Comparison of ENCODE assay signal across 8 cellular contexts in genomic region chr1:200409203-200409760, GRCh38. TPM values are rescaled to one million over a fixed set of nuclear protein-coding genes. Genes with fewer than 3 reads are reported as not detected.
DNase-seq lines count a peak whose midpoint lies in the region; ATAC-seq, FAIRE-seq and TF ChIP-seq lines count a peak whose summit lies in the region.

No MANE protein-coding gene starts in this region.

- SMC1A ChIA-PET in GM12878 (lab: Charles Lee; ENCODE audit: uncharacterized antibody, unreplicated experiment), result interaction anchor here (0.5 to 1.4 kb wide), 3 partner anchors 32 to 133 kb away, joined by 3 to 4 read pairs (median 3); no protein-coding TSS in a partner anchor

- no peak for TF ChIP-seq EP300 in GM12878 (IDR thresholded peaks at IDR 0.05; ENCODE audit: borderline replicate concordance in 1 of 2, control insufficient read depth in 1 of 2, low read depth in 2 of 2, low read length in 2 of 2)

- H3K36me3 ChIP-seq in RWPE2 (ENCODE audit: low read depth) (peaks cover 49% of the 10 kb centered on the region), GM12878 (ENCODE audit: control insufficient read depth in 2 of 2, insufficient read depth in 2 of 2, low read length in 1 of 2) (peaks cover 0 to 12% of the 10 kb centered on the region in 2 experiments; a peak in 2 of 4 replicates)

- H3K9ac ChIP-seq in GM12878 (ENCODE audit: control insufficient read depth, insufficient read depth, low read length), result peak overlapping the region; percentile 94

- H3K27me3 ChIP-seq in RWPE2 (ENCODE audit: insufficient read depth, poor library complexity, severe bottlenecking) (no peaks in the 10 kb centered on the region), GM12878 (replicated peaks in 1 of 2; ENCODE audit: control insufficient read depth in 2 of 2, insufficient read depth in 2 of 2, low read length in 1 of 2) (no peaks in the 10 kb centered on the region)

- intact Hi-C loops in GM12878 (cut with micrococcal nuclease; ENCODE audit: unreplicated experiment), result loop anchor here (5.0 kb wide), 1 partner anchor 78 kb away; no protein-coding TSS in a partner anchor

- in situ Hi-C loops in GM13976 (cut with MboI; ENCODE audit: low sequenced_read_pairs, unreplicated experiment), result loop anchor here (10.0 kb wide), 1 partner anchor 76 kb away; no protein-coding TSS in a partner anchor
- in situ Hi-C loops in GM12878 (cut with MboI), result no loop called here

- TF ChIP-seq CTCF in GM13976 (IDR thresholded peaks at IDR 0.05; ENCODE audit: borderline replicate concordance, control extremely low read depth, extremely low read depth, insufficient read depth, missing control alignments) (no peak), RWPE2 (IDR thresholded peaks at IDR 0.05; ENCODE audit: poor library complexity, severe bottlenecking) (no peak), GM12878 (IDR thresholded peaks at IDR 0.05 in 2 of 3, conservative IDR thresholded peaks at IDR 0.05 in 1 of 3; ENCODE audit: control insufficient read depth in 2 of 3, extremely low read depth in 1 of 3, insufficient read depth in 1 of 3, low read depth in 3 of 3, low read length in 3 of 3) (no peak; a peak in 1 of 6 replicates)

- RAD21 ChIA-PET in GM12878 (lab: Charles Lee; ENCODE audit: unreplicated experiment), result interaction anchor here (1.5 kb wide), 1 partner anchor 65 kb away, joined by 3 read pairs; no protein-coding TSS in a partner anchor

- no peaks in the 10 kb centered on the region for H4K20me1 ChIP-seq in GM12878 (ENCODE audit: control insufficient read depth, insufficient read depth)

- peak; percentile 32; the same call in 1 of the 2 replicates for TF ChIP-seq RAD21 in GM12878 (IDR thresholded peaks at IDR 0.05; ENCODE audit: insufficient read depth, low read depth, low read length)

- H3K4me3 ChIP-seq in RWPE2 (ENCODE audit: severe bottlenecking) (peak overlapping the region; percentile 88), GM12878 (peak overlapping the region; percentile 82)

- H3K27ac ChIP-seq in RWPE2 (ENCODE audit: poor library complexity, severe bottlenecking) (peak overlapping the region; percentile 76), GM12878 (ENCODE audit: control insufficient read depth, insufficient read depth) (peak overlapping the region; percentile 91)

- ATAC-seq in HG02588 (IDR thresholded peaks at IDR 0.05; ENCODE audit: unreplicated experiment) (peak; percentile 25), RWPE2 (ENCODE audit: low read depth) (peak; percentile 20; the same call in 2 of the 3 replicates), GM12878 (peak; percentile 55)

- POLR2A ChIA-PET in GM12878 (lab: Charles Lee), result interaction anchor here (0.5 to 1.0 kb wide), 3 partner anchors 65 to 178 kb away, joined by 3 to 6 read pairs (median 4); no protein-coding TSS in a partner anchor

- no peak for TF ChIP-seq POLR2A in GM12878 (IDR thresholded peaks at IDR 0.05; ENCODE audit: low read depth, low read length)

- H3K9me3 ChIP-seq in RWPE2 (ENCODE audit: severe bottlenecking) (no peaks in the 10 kb centered on the region), GM12878 (replicated peaks; ENCODE audit: control insufficient read depth, insufficient read depth, low read length) (no peaks in the 10 kb centered on the region; the same call in 2 of the 3 replicates)

- peak overlapping the region; percentile 97 for H3K4me2 ChIP-seq in GM12878 (ENCODE audit: control insufficient read depth, insufficient read depth)

- H3K4me1 ChIP-seq in RWPE2 (ENCODE audit: insufficient read depth, poor library complexity, severe bottlenecking) (peaks cover 71% of the 10 kb centered on the region), GM12878 (ENCODE audit: control insufficient read depth, insufficient read depth, low read length) (peaks cover 14% of the 10 kb centered on the region)

- under 1% methylated on average over 37 of the region's 41 CpGs for WGBS in GM12878 (ENCODE audit: insufficient coverage, insufficient replicate concordance, low lambda C conversion rate, missing lambda C conversion rate)

- DNase-seq in GM13976 (ENCODE audit: low spot score), result peak; percentile 52
- DNase-seq in RWPE2 (ENCODE audit: low spot score), result peak; percentile 55
- DNase-seq in GM12878 (ENCODE audit: low read depth, low spot score), result no peak
- DNase-seq in islet precursor cell, result peak; percentile 64
- peak; percentile 49 to 55 for DNase-seq in stimulated activated CD4-positive, alpha-beta T cell treated with anti-CD3 and anti-CD28 coated beads, Interleukin-2, amount 100 ng/mL, for 24 hours
- DNase-seq in NCI-H526 treated with DMSO at 0.1 percent for 48 hours (lab: John Stamatoyannopoulos, UW), result no peak
- no peak for DNase-seq in NCI-H1092 (lab: John Stamatoyannopoulos, UW)

- FAIRE-seq in GM12878 (lab: Jason Lieb, UNC), result no peak

- CTCF ChIA-PET in GM12878 (lab: Yijun Ruan, JAX), result no interaction called here

- no TSS peak for BruUV-seq in GM12878 (replicated peaks; lab: Mats Ljungman, UMichigan)

- H2AFZ ChIP-seq in GM12878 (ENCODE audit: control insufficient read depth, low read depth, low read length), result peak overlapping the region; percentile 92

- peaks cover 44% of the 10 kb centered on the region for H3K79me2 ChIP-seq in GM12878 (ENCODE audit: control insufficient read depth, insufficient read depth, low read length)

TF ChIP-seq in GM12878, 131 proteins besides CTCF, POLR2A, EP300 and RAD21:
- TF ChIP-seq SIN3A (IDR thresholded peaks at IDR 0.05; ENCODE audit: low read depth, low read length) (0 out of 2 replicates have a peak, but pooled peaks have one; percentile 3), IRF5 (IDR thresholded peaks at IDR 0.05; ENCODE audit: borderline replicate concordance) (no peak), ZNF24 (IDR thresholded peaks at IDR 0.05) (0 out of 2 replicates have a peak, but pooled peaks have one; percentile 15), CBFB (IDR thresholded peaks at IDR 0.05; ENCODE audit: low read depth) (peak; percentile 17; the same call in 1 of the 2 replicates)

RNA-seq across cellular contexts. Expression of gene ZNF281, which starts 0.6 kb away (rescaled TPM):
- total RNA-seq in GM12878 (2013; cell fraction: nucleolus; rRNA removed), result 34.6 and 35.2 TPM in 2 replicates
- total RNA-seq in GM12878 (2014; rRNA removed) (16.0 and 16.1 TPM in 2 replicates), GM12878 (2014; rRNA removed; fragmentation: Illumina TruSeq; extraction: Trizol) (15.2 and 15.9 TPM in 2 replicates), GM12878 (2021) (14.9 and 16.0 TPM in 2 replicates)
- polyA plus RNA-seq in GM12878 (2011; ENCODE audit: low read depth), result 5.9 TPM
- polyA plus RNA-seq in GM12878 (2011; rRNA removed) (10.0 and 11.6 TPM in 2 replicates), GM12878 (2014; fragmentation: Illumina TruSeq; extraction: Trizol) (14.9 and 17.7 TPM in 2 replicates), GM12878 (2014; fragmentation: Nextera tagmentation; extraction: Ambion mirVana) (1 to 10 TPM; 8.3 to 9.4 TPM), GM12878 (2014; rRNA removed) (8.2 and 9.7 TPM in 2 replicates), GM12878 (2016; fragmentation: Nextera tagmentation; extraction: Ambion mirVana) (10 to 100 TPM; 21.4 to 21.8 TPM)
- polyA plus RNA-seq in GM12878 (2011; cell fraction: cytosol; rRNA removed), result 3.5 and 4.6 TPM in 2 replicates
- polyA plus RNA-seq in GM12878 (2011; cell fraction: nucleus; rRNA removed), result 7.7 and 8.7 TPM in 2 replicates
- polyA plus RNA-seq in GM12878 (2012), result 9.2 and 10.9 TPM in 2 replicates
- polyA minus RNA-seq in GM12878 (2011; rRNA and poly(A)+ RNA removed), result 12.0 and 16.1 TPM in 2 replicates
- 5.3 and 6.3 TPM in 2 replicates for polyA minus RNA-seq in GM12878 (2011; cell fraction: cytosol; rRNA and poly(A)+ RNA removed)
- 9.1 and 11.5 TPM in 2 replicates for polyA minus RNA-seq in GM12878 (2011; cell fraction: nucleus; rRNA and poly(A)+ RNA removed)

Comparison
In these comparisons a context has a peak if more than half of its experiments do, and no peak if none do; other contexts are left out.
1. DNase-seq: peak in GM13976 (single experiment), RWPE2 (single experiment), islet precursor cell (single experiment) and stimulated activated CD4-positive, alpha-beta T cell treated with anti-CD3 and anti-CD28 coated beads, Interleukin-2, amount 100 ng/mL, for 24 hours (2 of 2); none in GM12878 (single experiment), NCI-H526 treated with DMSO at 0.1 percent for 48 hours (single experiment) and NCI-H1092 (single experiment).
2. Peak in every context shown above with its lines, with median percentiles within 50 percentile points of each other: ATAC-seq.